ENCODE assay signal across 1 cellular context in the genomic region with DNA sequence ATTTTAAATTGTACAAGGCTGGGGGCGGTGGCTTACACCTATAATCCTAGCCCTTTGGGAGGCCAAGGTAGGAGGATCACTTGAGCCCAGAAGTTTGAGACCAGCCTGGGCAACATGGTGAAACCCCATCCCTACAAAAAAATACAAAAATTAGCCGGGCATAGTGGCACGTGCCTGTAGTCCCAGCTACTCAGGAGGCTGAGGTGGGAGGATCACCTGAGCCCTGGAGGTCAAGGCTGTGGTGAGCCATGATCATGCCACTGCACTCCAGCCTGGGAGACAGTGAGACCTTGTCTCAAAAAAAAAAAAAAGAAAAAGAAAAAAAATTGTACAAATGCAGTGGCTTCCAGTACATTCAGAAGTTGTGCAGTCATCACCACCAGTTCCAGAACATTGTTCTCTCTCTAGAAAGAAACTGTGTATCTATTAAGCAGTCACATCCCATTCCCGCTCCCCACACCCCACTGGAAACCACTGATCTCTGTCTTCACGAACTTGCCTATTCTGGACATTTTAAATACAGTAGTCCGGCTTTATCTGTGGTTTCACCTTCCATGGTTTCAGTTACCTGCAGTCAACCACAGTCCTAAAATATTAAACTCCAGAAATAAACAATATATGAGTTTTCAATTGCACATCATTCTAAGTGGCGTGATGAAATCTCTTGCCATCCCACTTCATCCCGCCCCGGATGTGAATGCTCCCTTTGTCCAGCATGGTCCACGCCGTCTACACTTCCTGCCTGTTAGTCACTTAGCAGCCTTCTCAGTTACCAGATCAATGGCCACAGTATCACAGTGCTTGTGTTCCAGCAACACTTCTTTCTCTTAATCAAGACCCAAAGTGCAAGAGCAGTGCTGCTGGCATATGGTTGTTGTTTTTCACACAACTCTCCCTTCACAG.
TF ChIP-seq lines count a peak whose summit lies in the region.

No MANE protein-coding gene starts in this region.

TF ChIP-seq in IMR-90, 13 proteins besides CTCF, POLR2A, EP300 and RAD21:
- TF ChIP-seq CEBPB (IDR thresholded peaks at IDR 0.05; ENCODE audit: low read depth, low read length): peak; percentile 74
TF ChIP-seq in IMR-90: peak in this region for 1; not testable (repeated sequence) for 12.
